ENCODE assay signal across 8 cellular contexts in the genomic region with DNA sequence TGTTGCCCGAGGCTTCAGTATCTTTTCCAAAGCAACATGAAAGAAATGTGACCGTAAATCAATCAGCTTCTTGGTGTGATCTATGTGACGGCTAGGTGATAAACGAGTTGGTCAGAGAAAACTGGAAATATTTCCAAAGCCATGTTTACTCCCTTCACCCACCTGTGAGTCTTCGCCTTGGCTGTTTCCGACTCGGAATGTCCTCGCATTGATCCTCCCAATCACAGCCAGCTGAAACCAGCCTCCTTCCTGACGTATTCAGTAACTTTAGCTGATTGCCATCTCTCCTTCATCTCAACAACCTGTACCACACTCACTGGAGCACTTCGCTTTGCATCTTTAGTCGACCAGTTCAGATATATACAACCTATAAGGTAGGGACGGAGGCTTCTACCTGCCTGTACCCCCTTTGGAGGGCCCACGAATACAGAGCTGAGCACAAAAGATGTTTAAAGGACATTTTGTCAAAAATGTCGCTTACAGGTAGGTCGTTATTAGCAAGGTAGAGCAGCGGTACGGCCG. TPM values are rescaled to one million over a fixed set of nuclear protein-coding genes. Genes with fewer than 3 reads are reported as not detected.
A peak's percentile ranks its signal among the peaks of the same experiment; 100 is the strongest.
DNase-seq lines count a peak whose midpoint lies in the region; ATAC-seq, FAIRE-seq and TF ChIP-seq lines count a peak whose summit lies in the region.

No MANE protein-coding gene starts in this region.

- peak overlapping the region; percentile 37; the same call in 1 of the 2 replicates for H3K4me3 ChIP-seq in K562

- H3K4me1 Mint-ChIP-seq in stimulated activated memory B cell treated with anti-CD40 and anti-IgM and Interleukin-4, amounts not matched to agents 10 μg/mL and 1 μg/mL and 100 μg/mL, for 72 hours, result peaks cover 53% of the 10 kb centered on the region

- POLR2A ChIA-PET in K562 (lab: Yijun Ruan, JAX), result interaction anchor here (0.9 to 4.6 kb wide), 6 partner anchors 14 to 186 kb away, joined by 3 to 25 read pairs (median 3); partner anchors contain the start of gene BORCS6

- TF ChIP-seq EP300 in K562 (IDR thresholded peaks at IDR 0.05; ENCODE audit: low read length), result no peak

- no peaks in the 10 kb centered on the region for H3K27me3 Mint-ChIP-seq in stimulated activated memory B cell treated with anti-CD40 and anti-IgM and Interleukin-4, amounts not matched to agents 10 μg/mL and 1 μg/mL and 100 μg/mL, for 72 hours

- H3K27ac Mint-ChIP-seq in stimulated activated memory B cell treated with anti-CD40 and anti-IgM and Interleukin-4, amounts not matched to agents 10 μg/mL and 1 μg/mL and 100 μg/mL, for 72 hours, result peak overlapping the region; percentile 71

- TF ChIP-seq RAD21 in K562 (CRISPR knock-in tag; conservative IDR thresholded peaks at IDR 0.05 in 1 of 2, IDR thresholded peaks at IDR 0.05 in 1 of 2), result no peak

- FAIRE-seq in K562 (lab: Jason Lieb, UNC), result no peak

- H3K36me3 ChIP-seq in KOPT-K1 (ENCODE audit: insufficient read depth, low read length), result peaks cover 55% of the 10 kb centered on the region
- peaks cover 46% of the 10 kb centered on the region for H3K36me3 ChIP-seq in K562 (ENCODE audit: control insufficient read depth, insufficient read depth, low read length)

- ATAC-seq in K562, result no peak
- no peak for ATAC-seq in stimulated activated memory B cell treated with anti-CD40 and anti-IgM and Interleukin-4, amounts not matched to agents 10 μg/mL and 1 μg/mL and 100 μg/mL, for 72 hours

- no peak overlapping the region for H2AFZ ChIP-seq in K562 (ENCODE audit: low read depth, low read length)

- H3K79me2 ChIP-seq in K562 (ENCODE audit: control insufficient read depth, insufficient read depth, low read length), result peaks cover 23% of the 10 kb centered on the region

- H3K27me3 ChIP-seq in K562 (ENCODE audit: control insufficient read depth in 2 of 2, insufficient read depth in 2 of 2, low read length in 2 of 2), result no peaks in the 10 kb centered on the region

- H3K4me3 Mint-ChIP-seq in stimulated activated memory B cell treated with anti-CD40 and anti-IgM and Interleukin-4, amounts not matched to agents 10 μg/mL and 1 μg/mL and 100 μg/mL, for 72 hours, result peak overlapping the region; percentile 86

- H3K27ac ChIP-seq in KOPT-K1 (ENCODE audit: low read depth, low read length, poor library complexity, severe bottlenecking) (peak overlapping the region; percentile 80), K562 (ENCODE audit: extremely low read depth, low read depth, low read length) (peak overlapping the region; percentile 50; the same call in 1 of the 3 replicates)

- H3K9ac ChIP-seq in K562 (ENCODE audit: insufficient read depth in 1 of 2, low read depth in 2 of 2, low read length in 2 of 2), result peak overlapping the region in 1 of 2 experiments; percentile 37; a peak in 2 of 4 replicates

- no peak for TF ChIP-seq CTCF in K562 (IDR thresholded peaks at IDR 0.05 in 2 of 3, conservative IDR thresholded peaks at IDR 0.05 in 1 of 3; ENCODE audit: insufficient read depth in 2 of 3, low read depth in 1 of 3, low read length in 3 of 3)

- no peaks in the 10 kb centered on the region for H3K9me3 Mint-ChIP-seq in stimulated activated memory B cell treated with anti-CD40 and anti-IgM and Interleukin-4, amounts not matched to agents 10 μg/mL and 1 μg/mL and 100 μg/mL, for 72 hours

- H3K9me3 ChIP-seq in KOPT-K1 (ENCODE audit: insufficient read depth, low read length, poor library complexity, severe bottlenecking) (no peaks in the 10 kb centered on the region), K562 (replicated peaks; ENCODE audit: control insufficient read depth, insufficient read depth, low read depth, low read length) (no peaks in the 10 kb centered on the region)

- no peak for TF ChIP-seq POLR2A in K562 (conservative IDR thresholded peaks at IDR 0.05)

- no TSS peak for BruUV-seq in K562 (replicated peaks; lab: Mats Ljungman, UMichigan)

- peak overlapping the region; percentile 75 for H3K4me2 ChIP-seq in K562 (ENCODE audit: insufficient read depth, low read length)

- no peaks in the 10 kb centered on the region for H3K9me1 ChIP-seq in K562 (ENCODE audit: control insufficient read depth, insufficient read depth, low read length)

- in situ Hi-C loops in K562 (cut with MboI), result loop anchor here (25.0 kb wide), 1 partner anchor 1162 kb away; no protein-coding TSS in a partner anchor

- intact Hi-C loops in K562 (cut with micrococcal nuclease), result loop anchor here (5.0 kb wide), 1 partner anchor 58 kb away; no protein-coding TSS in a partner anchor

- DNase-seq in DMS53 (lab: John Stamatoyannopoulos, UW), result peak; percentile 71
- DNase-seq in K562 (ENCODE audit: extremely low read depth in 1 of 4, low spot score in 3 of 4), result no peak
- peak; percentile 21 for DNase-seq in iris pigment epithelial cell (ENCODE audit: low read depth)
- no peak for DNase-seq in cortex of kidney (lab: John Stamatoyannopoulos, UW)
- no peak for DNase-seq in LoVo (ENCODE audit: low spot score)
- DNase-seq in DMS153 treated with DMSO at 0.1 percent for 48 hours (lab: John Stamatoyannopoulos, UW; ENCODE audit: unreplicated experiment), result no peak

- 75% methylated on average over 18 of the region's 18 CpGs for WGBS in K562 (ENCODE audit: insufficient coverage, low coverage, missing lambda C conversion rate)

- CTCF ChIA-PET in K562 (lab: Yijun Ruan, JAX; ENCODE audit: low intra/inter-chr PET ratio), result no interaction called here

- peaks cover 64% of the 10 kb centered on the region for H3K36me3 Mint-ChIP-seq in stimulated activated memory B cell treated with anti-CD40 and anti-IgM and Interleukin-4, amounts not matched to agents 10 μg/mL and 1 μg/mL and 100 μg/mL, for 72 hours

- peaks cover 9% of the 10 kb centered on the region; the same call in 1 of the 2 replicates for H4K20me1 ChIP-seq in K562 (replicated peaks; ENCODE audit: control insufficient read depth, insufficient read depth, low read length)

- peaks cover 11 to 17% of the 10 kb centered on the region in 2 experiments; a peak in 4 of 5 replicates for H3K4me1 ChIP-seq in K562 (replicated peaks in 1 of 2; ENCODE audit: control insufficient read depth in 2 of 2, insufficient read depth in 2 of 2, low read length in 2 of 2)

RNA-seq across cellular contexts. Expression of gene RPL26, which starts 7.2 kb away (rescaled TPM):
- total RNA-seq in K562 (2011; cell fraction: chromatin; rRNA removed; ENCODE audit: low replicate concordance), result 244 and 334 TPM in 2 replicates
- total RNA-seq in K562 (2011; cell fraction: nucleolus; rRNA removed), result 298 and 337 TPM in 2 replicates
- total RNA-seq in K562 (2011; cell fraction: nucleoplasm; rRNA removed), result 567 and 1,126 TPM in 2 replicates
- total RNA-seq in K562 (2014; rRNA removed) (1,785 and 2,781 TPM in 2 replicates), K562 (2014; rRNA removed; fragmentation: Illumina TruSeq; extraction: Trizol) (3,633 and 3,959 TPM in 2 replicates), K562 (2015; rRNA removed; fragmentation: Illumina TruSeq; extraction: Trizol) (2,809 and 2,904 TPM in 2 replicates), K562 (2021) (1,474 and 1,702 TPM in 2 replicates)
- polyA plus RNA-seq in K562 (2011; rRNA removed) (3,982 and 4,074 TPM in 2 replicates), K562 (2014; fragmentation: Illumina TruSeq; extraction: Trizol) (3,435 and 3,978 TPM in 2 replicates), K562 (2014; fragmentation: Nextera tagmentation; extraction: Ambion mirVana) (1,000 to 10,000 TPM; 1,706 to 1,892 TPM), K562 (2014; rRNA removed) (3,525 and 3,633 TPM in 2 replicates)
- polyA plus RNA-seq in K562 (2011; cell fraction: cytosol; rRNA removed), result 925 and 2,470 TPM in 2 replicates
- polyA plus RNA-seq in K562 (2011; cell fraction: nucleus; rRNA removed), result 415 and 1,025 TPM in 2 replicates
- 3,098 and 3,525 TPM in 2 replicates for polyA plus RNA-seq in K562 (2012)
- polyA minus RNA-seq in K562 (2011; rRNA and poly(A)+ RNA removed), result 2,832 and 3,117 TPM in 2 replicates
- polyA minus RNA-seq in K562 (2011; cell fraction: cytosol; rRNA and poly(A)+ RNA removed), result 387 and 436 TPM in 2 replicates
- polyA minus RNA-seq in K562 (2011; cell fraction: nucleus; rRNA and poly(A)+ RNA removed), result 92.8 and 251 TPM in 2 replicates

RNA-seq across cellular contexts. Expression of gene RNF222, which starts 21.8 kb away (rescaled TPM):
- not detected in 2 replicates for total RNA-seq in K562 (2011; cell fraction: chromatin; rRNA removed; ENCODE audit: low replicate concordance)
- not detected in 2 replicates for total RNA-seq in K562 (2011; cell fraction: nucleolus; rRNA removed)
- total RNA-seq in K562 (2011; cell fraction: nucleoplasm; rRNA removed), result not detected in 2 replicates
- total RNA-seq in K562 (2014; rRNA removed) (0.08 TPM in 1 of 2 replicates, not detected in the other), K562 (2014; rRNA removed; fragmentation: Illumina TruSeq; extraction: Trizol) (0.06 TPM in 1 of 2 replicates, not detected in the other), K562 (2015; rRNA removed; fragmentation: Illumina TruSeq; extraction: Trizol) (not detected in 2 replicates), K562 (2021) (not detected in 2 replicates)
- polyA plus RNA-seq in K562 (2011; rRNA removed) (not detected in 2 replicates), K562 (2014; fragmentation: Illumina TruSeq; extraction: Trizol) (not detected in 2 replicates), K562 (2014; fragmentation: Nextera tagmentation; extraction: Ambion mirVana) (not detected), K562 (2014; rRNA removed) (not detected in 2 replicates)
- not detected in 2 replicates for polyA plus RNA-seq in K562 (2011; cell fraction: cytosol; rRNA removed)
- not detected in 2 replicates for polyA plus RNA-seq in K562 (2011; cell fraction: nucleus; rRNA removed)
- 0.03 and 0.04 TPM in 2 replicates for polyA plus RNA-seq in K562 (2012)
- polyA minus RNA-seq in K562 (2011; rRNA and poly(A)+ RNA removed), result not detected in 2 replicates
- polyA minus RNA-seq in K562 (2011; cell fraction: cytosol; rRNA and poly(A)+ RNA removed), result not detected in 2 replicates
- polyA minus RNA-seq in K562 (2011; cell fraction: nucleus; rRNA and poly(A)+ RNA removed), result not detected in 2 replicates

RNA-seq across cellular contexts. Expression of gene ODF4, which starts 36.2 kb away (rescaled TPM):
- not detected in 2 replicates for total RNA-seq in K562 (2011; cell fraction: chromatin; rRNA removed; ENCODE audit: low replicate concordance)
- total RNA-seq in K562 (2011; cell fraction: nucleolus; rRNA removed), result not detected in 2 replicates
- not detected in 2 replicates for total RNA-seq in K562 (2011; cell fraction: nucleoplasm; rRNA removed)
- total RNA-seq in K562 (2014; rRNA removed) (not detected in 2 replicates), K562 (2014; rRNA removed; fragmentation: Illumina TruSeq; extraction: Trizol) (not detected in 2 replicates), K562 (2015; rRNA removed; fragmentation: Illumina TruSeq; extraction: Trizol) (not detected in 2 replicates), K562 (2021) (not detected in 2 replicates)
- polyA plus RNA-seq in K562 (2011; rRNA removed) (not detected in 2 replicates), K562 (2014; fragmentation: Illumina TruSeq; extraction: Trizol) (not detected in 2 replicates), K562 (2014; fragmentation: Nextera tagmentation; extraction: Ambion mirVana) (not detected), K562 (2014; rRNA removed) (not detected in 2 replicates)
- polyA plus RNA-seq in K562 (2011; cell fraction: cytosol; rRNA removed), result not detected in 2 replicates
- not detected in 2 replicates for polyA plus RNA-seq in K562 (2011; cell fraction: nucleus; rRNA removed)
- polyA plus RNA-seq in K562 (2012), result not detected in 2 replicates
- polyA minus RNA-seq in K562 (2011; rRNA and poly(A)+ RNA removed), result not detected in 2 replicates
- polyA minus RNA-seq in K562 (2011; cell fraction: cytosol; rRNA and poly(A)+ RNA removed), result not detected in 2 replicates
- not detected in 2 replicates for polyA minus RNA-seq in K562 (2011; cell fraction: nucleus; rRNA and poly(A)+ RNA removed)

RNA-seq across cellular contexts. Expression of gene NDEL1, which starts 59.9 kb away (rescaled TPM):
- 67.3 and 150 TPM in 2 replicates for total RNA-seq in K562 (2011; cell fraction: chromatin; rRNA removed; ENCODE audit: low replicate concordance)
- 50.3 and 51.5 TPM in 2 replicates for total RNA-seq in K562 (2011; cell fraction: nucleolus; rRNA removed)
- total RNA-seq in K562 (2011; cell fraction: nucleoplasm; rRNA removed), result 71.7 and 72.9 TPM in 2 replicates
- total RNA-seq in K562 (2014; rRNA removed) (17.3 and 19.0 TPM in 2 replicates), K562 (2014; rRNA removed; fragmentation: Illumina TruSeq; extraction: Trizol) (21.1 and 25.3 TPM in 2 replicates), K562 (2015; rRNA removed; fragmentation: Illumina TruSeq; extraction: Trizol) (22.7 and 23.7 TPM in 2 replicates), K562 (2021) (23.5 and 26.6 TPM in 2 replicates)
- polyA plus RNA-seq in K562 (2011; rRNA removed) (29.1 and 30.5 TPM in 2 replicates), K562 (2014; fragmentation: Illumina TruSeq; extraction: Trizol) (26.9 and 28.6 TPM in 2 replicates), K562 (2014; fragmentation: Nextera tagmentation; extraction: Ambion mirVana) (1 to 10 TPM in 1 of 2 experiments, under 1 TPM in 1; 0.86 to 2.0 TPM), K562 (2014; rRNA removed) (29.2 and 38.7 TPM in 2 replicates)
- 29.5 and 36.3 TPM in 2 replicates for polyA plus RNA-seq in K562 (2011; cell fraction: cytosol; rRNA removed)
- 70.1 and 75.1 TPM in 2 replicates for polyA plus RNA-seq in K562 (2011; cell fraction: nucleus; rRNA removed)
- polyA plus RNA-seq in K562 (2012), result 19.6 and 20.6 TPM in 2 replicates
- 29.0 and 31.7 TPM in 2 replicates for polyA minus RNA-seq in K562 (2011; rRNA and poly(A)+ RNA removed)
- 10.7 and 14.2 TPM in 2 replicates for polyA minus RNA-seq in K562 (2011; cell fraction: cytosol; rRNA and poly(A)+ RNA removed)
- polyA minus RNA-seq in K562 (2011; cell fraction: nucleus; rRNA and poly(A)+ RNA removed), result 28.3 and 50.1 TPM in 2 replicates

Comparison
In these comparisons a context has a peak if more than half of its experiments do, and no peak if none do; other contexts are left out.
1. DNase-seq: peak in DMS53 (single experiment) and iris pigment epithelial cell (single experiment); none in K562 (0 of 4), cortex of kidney (single experiment), LoVo (single experiment) and DMS153 treated with DMSO at 0.1 percent for 48 hours (single experiment).